In genomic region chr14:54396493-54397335, GRCh38 we compare ENCODE assay signal across 8 cellular contexts. TPM values are rescaled to one million over a fixed set of nuclear protein-coding genes. Genes with fewer than 3 reads are reported as not detected.
A peak's percentile ranks its signal among the peaks of the same experiment; 100 is the strongest.
DNase-seq lines count a peak whose midpoint lies in the region; ATAC-seq, FAIRE-seq and TF ChIP-seq lines count a peak whose summit lies in the region.

CDKN3 (plus strand) TSS chr14:54397007; CDS start chr14:54397069, 62 bp downstream.

- no peaks in the 10 kb centered on the region for H3K27me3 Mint-ChIP-seq in activated CD4-positive, alpha-beta T cell treated with anti-CD3 and anti-CD28 coated beads for 36 hours

- peak within 1 kb of the TSS; percentile 97 for H3K4me2 ChIP-seq in BLaER1

- H3K4me3 ChIP-seq in BLaER1, result peak within 1 kb of the TSS; percentile 82
- H3K4me3 ChIP-seq in colonic mucosa, result peak within 1 kb of the TSS; percentile 85

- H3K9me3 Mint-ChIP-seq in activated CD4-positive, alpha-beta T cell treated with anti-CD3 and anti-CD28 coated beads for 36 hours (ENCODE audit: low read depth), result no peaks in the 10 kb centered on the region

- ATAC-seq in HG03457 (IDR thresholded peaks at IDR 0.05; ENCODE audit: unreplicated experiment), result peak; percentile 96
- peak; percentile 97 for ATAC-seq in activated CD4-positive, alpha-beta T cell treated with anti-CD3 and anti-CD28 coated beads for 36 hours

- CTCF ChIA-PET in activated CD4-positive, alpha-beta T cell treated with anti-CD3 and anti-CD28 coated beads for 36 hours (lab: Charles Lee), result interaction anchor here (0.6 to 1.7 kb wide), 12 partner anchors 13 to 485 kb away, joined by 3 to 8 read pairs (median 3); no protein-coding TSS in a partner anchor

- H3K36me3 Mint-ChIP-seq in activated CD4-positive, alpha-beta T cell treated with anti-CD3 and anti-CD28 coated beads for 36 hours (ENCODE audit: low read depth), result peaks cover 4% of the 10 kb centered on the region

- peak; percentile 63 for TF ChIP-seq CTCF in colonic mucosa (IDR thresholded peaks at IDR 0.05)

- H3K4me1 ChIP-seq in BLaER1, result peaks cover 24% of the 10 kb centered on the region
- no peaks in the 10 kb centered on the region for H3K4me1 ChIP-seq in colonic mucosa

- intact Hi-C loops in activated CD4-positive, alpha-beta T cell treated with anti-CD3 and anti-CD28 coated beads for 36 hours (cut with DNase I, micrococcal nuclease), result loop anchor here (1.0 to 5.0 kb wide), 9 partner anchors 39 to 1844 kb away; partner anchors contain the start of genes CNIH1 (in 2 of the 2), CGRRF1 (in 1 of the 2), GMFB (in 1 of the 2) and GPR137C (in 1 of the 2)
- intact Hi-C loops in colonic mucosa (cut with DNase I), result no loop called here

- H3K27ac ChIP-seq in BLaER1 (peak within 1 kb of the TSS; percentile 81), colonic mucosa (no peak within 1 kb of the TSS)

- H4K20me1 ChIP-seq in BLaER1, result no peaks in the 10 kb centered on the region; the same call in 1 of the 2 replicates

- peaks cover 38% of the 10 kb centered on the region for H3K9me3 ChIP-seq in BLaER1
- H3K9me3 ChIP-seq in colonic mucosa, result no peaks in the 10 kb centered on the region

- H3K9ac ChIP-seq in BLaER1, result peak within 1 kb of the TSS; percentile 87
- H3K9ac ChIP-seq in colonic mucosa (ENCODE audit: low read depth in 2 of 2, low read length in 2 of 2), result peak within 1 kb of the TSS; percentile 84 to 94

- POLR2A ChIA-PET in activated CD4-positive, alpha-beta T cell treated with anti-CD3 and anti-CD28 coated beads for 36 hours (lab: Charles Lee), result interaction anchor here (0.6 to 1.4 kb wide), 8 partner anchors 16 to 113 kb away, joined by 3 to 5 read pairs (median 3); partner anchors contain the start of gene CGRRF1

- H3K36me3 ChIP-seq in BLaER1 (peaks cover 5% of the 10 kb centered on the region), colonic mucosa (no peaks in the 10 kb centered on the region)

- no peaks in the 10 kb centered on the region for H3K27me3 ChIP-seq in BLaER1
- no peaks in the 10 kb centered on the region for H3K27me3 ChIP-seq in colonic mucosa

- H3K4me1 Mint-ChIP-seq in activated CD4-positive, alpha-beta T cell treated with anti-CD3 and anti-CD28 coated beads for 36 hours, result peaks cover 24% of the 10 kb centered on the region

- H3K4me3 Mint-ChIP-seq in activated CD4-positive, alpha-beta T cell treated with anti-CD3 and anti-CD28 coated beads for 36 hours, result peak within 1 kb of the TSS; percentile 82

- FAIRE-seq in GM19239 (lab: Jason Lieb, UNC), result peak; percentile 92

- H3K27ac Mint-ChIP-seq in activated CD4-positive, alpha-beta T cell treated with anti-CD3 and anti-CD28 coated beads for 36 hours, result peak within 1 kb of the TSS; percentile 76

- peak; percentile 93 for DNase-seq in GM19239 (ENCODE audit: insufficient read length, low spot score)
- DNase-seq in NCI-H524 (lab: John Stamatoyannopoulos, UW), result peak; percentile 100
- peak; percentile 98 for DNase-seq in activated CD4-positive, alpha-beta T cell treated with anti-CD3 and anti-CD28 coated beads for 36 hours
- DNase-seq in colonic mucosa, result peak; percentile 99
- DNase-seq in kidney tubule cell (ENCODE audit: low spot score), result peak; percentile 100
- peak; percentile 93 to 94 for DNase-seq in stimulated activated CD4-positive, alpha-beta T cell treated with anti-CD3 and anti-CD28 coated beads, Interleukin-1b, Interleukin-23, amount 100 ng/mL, for 4 hours (ENCODE audit: low read depth in 2 of 2)

RNA-seq across cellular contexts. Expression of gene CDKN3, which starts in this region (rescaled TPM):
- 100 to 1,000 TPM in 1 of 2 experiments, 10 to 100 TPM in 1; 86.7 to 133 TPM for total RNA-seq in activated CD4-positive, alpha-beta T cell treated with anti-CD3 and anti-CD28 coated beads for 36 hours
- total RNA-seq in colonic mucosa, result 10 to 100 TPM; 19.1 to 59.5 TPM
